In the genomic region with DNA sequence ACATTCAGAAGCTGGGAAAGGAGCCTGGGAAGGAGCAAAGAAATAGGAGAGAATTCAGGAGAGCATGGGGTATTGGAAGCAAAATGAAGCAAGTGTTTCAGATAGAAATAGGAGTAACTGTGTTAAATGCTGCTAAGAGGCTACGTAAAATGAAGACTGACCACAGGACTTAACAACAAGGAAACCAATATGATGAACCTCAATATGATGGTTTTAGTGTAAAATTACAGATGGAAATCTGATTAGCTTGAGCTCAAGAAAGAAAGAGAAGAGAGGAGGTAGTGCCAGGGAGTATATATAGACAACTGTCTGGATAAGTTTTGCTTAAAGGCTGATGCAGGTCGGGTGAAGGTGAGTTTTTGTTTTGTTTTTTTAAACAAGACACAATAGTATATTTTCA, we compare ENCODE assay signal across 21 cellular contexts.
"Had no signal": no experiment of that assay in that cellular context is flagged by ENCODE, and none has a peak within 500 bp of the region (broad histone marks: within the 10 kb centered on the region; RNA-seq: fewer than 3 reads in every experiment).

No MANE protein-coding gene starts in this region.

- H3K27ac ChIP-seq: dorsolateral prefrontal cortex, heart left ventricle, psoas muscle, right lobe of liver, suprapubic skin, thyroid gland had no signal

- H3K27me3 Mint-ChIP-seq: naive thymus-derived CD8-positive, alpha-beta T cell; type B pancreatic cell had no signal

- ATAC-seq: esophagus mucosa; heart left ventricle; mucosa of descending colon; naive thymus-derived CD8-positive, alpha-beta T cell; right lobe of liver; stimulated activated effector memory CD8-positive, alpha-beta T cell treated with anti-CD3 and anti-CD28 coated beads, Interleukin-12 subunit alpha, Interleukin-12 subunit beta, amount 100 ng/mL, for 72 hours; stimulated activated naive CD8-positive, alpha-beta T cell treated with anti-CD3 and anti-CD28 coated beads, Interleukin-15, Interleukin-2, amounts not matched to agents 100 U/mL and 50 U/mL, for 24 hours had no signal

- H3K4me3 ChIP-seq: dorsolateral prefrontal cortex, heart left ventricle, mucosa of descending colon, psoas muscle, right lobe of liver, suprapubic skin, thyroid gland had no signal

- H3K4me3 Mint-ChIP-seq: naive thymus-derived CD8-positive, alpha-beta T cell; stimulated activated effector memory CD8-positive, alpha-beta T cell treated with anti-CD3 and anti-CD28 coated beads, Interleukin-12 subunit alpha, Interleukin-12 subunit beta, amount 100 ng/mL, for 72 hours; type B pancreatic cell had no signal

- H3K9me3 ChIP-seq: mucosa of descending colon, psoas muscle, right lobe of liver, suprapubic skin, thyroid gland had no signal

- H3K9me3 Mint-ChIP-seq: type B pancreatic cell had no signal

- H3K27me3 ChIP-seq: dorsolateral prefrontal cortex, heart left ventricle, right lobe of liver, suprapubic skin, thyroid gland had no signal

- DNase-seq: cortex of kidney; dorsolateral prefrontal cortex; effector CD8-positive, alpha-beta T cell; heart left ventricle; hypothalamus; islet precursor cell; mammary epithelial cell; mucosa of descending colon; naive thymus-derived CD8-positive, alpha-beta T cell; occipital lobe; psoas muscle; retina; right lobe of liver; stimulated activated CD4-positive, alpha-beta T cell treated with anti-CD3 and anti-CD28 coated beads, Interleukin-4, amount 100 ng/mL, for 1 hour; stimulated activated CD8-positive, alpha-beta memory T cell treated with anti-CD3 and anti-CD28 coated beads, Interleukin-4, amount 100 ng/mL, for 48 hours; stimulated activated naive CD8-positive, alpha-beta T cell treated with anti-CD3 and anti-CD28 coated beads, Interleukin-15, Interleukin-2, amounts not matched to agents 100 U/mL and 50 U/mL, for 24 hours; thyroid gland had no signal

- H3K4me1 ChIP-seq: heart left ventricle, psoas muscle, right lobe of liver, suprapubic skin, thyroid gland had no signal

- H3K27ac Mint-ChIP-seq: type B pancreatic cell had no signal
